ENCODE assay signal across 9 cellular contexts in genomic region chr1:201702936-201703335, GRCh38.
A peak's percentile ranks its signal among the peaks of the same experiment; 100 is the strongest.
DNase-seq lines count a peak whose midpoint lies in the region; ATAC-seq lines count a peak whose summit lies in the region.
"Had no signal": no experiment of that assay in that cellular context is flagged by ENCODE, and none has a peak within 500 bp of the region (broad histone marks: within the 10 kb centered on the region; RNA-seq: fewer than 3 reads in every experiment).

No MANE protein-coding gene starts in this region.

- intact Hi-C loops in left colon (cut with DNase I, micrococcal nuclease), result loop anchor here (2.0 to 5.0 kb wide), 2 partner anchors 141 to 144 kb away; no protein-coding TSS in a partner anchor

- H3K27ac ChIP-seq in ACC112 (ENCODE audit: low read depth, low read length), result peak overlapping the region; percentile 76

- peaks cover 29% of the 10 kb centered on the region for H3K4me1 ChIP-seq in ACC112 (ENCODE audit: control insufficient read depth, insufficient read depth, low read length, unreplicated experiment)

- 0 out of 2 replicates have a peak, but pooled peaks cover 6% of the 10 kb centered on the region for H3K36me3 ChIP-seq in ACC112 (ENCODE audit: insufficient read depth, low read length)

- peak; percentile 49 for ATAC-seq in left colon
- no peak for ATAC-seq in GM21423 (IDR thresholded peaks at IDR 0.05; ENCODE audit: unreplicated experiment)

- no peaks in the 10 kb centered on the region for H3K27me3 ChIP-seq in ACC112 (ENCODE audit: insufficient read depth, low read length)

- H2AFZ ChIP-seq in ACC112 (ENCODE audit: low read length, unreplicated experiment), result no peak overlapping the region

- H3K4me3 ChIP-seq in ACC112 (ENCODE audit: low read depth, low read length), result no peak overlapping the region

- DNase-seq in NCI-H1417 (lab: John Stamatoyannopoulos, UW) (peak; percentile 93 to 99 (median 95)), SK-N-DZ (ENCODE audit: low spot score) (peak; percentile 85), left colon (peak in 1 of 2 donors; percentile 57), dedifferentiated amniotic fluid mesenchymal stem cell (ENCODE audit: extremely low spot score) (no peak), T1000 (lab: John Stamatoyannopoulos, UW) (no peak), middle frontal gyrus (ENCODE audit: extremely low spot score, low spot score) (no peak)
- DNase-seq: stimulated activated CD4-positive, alpha-beta T cell treated with anti-CD3 and anti-CD28 coated beads, Interleukin-2, amount 100 ng/mL, for 24 hours had no signal

- H3K79me2 ChIP-seq in ACC112 (ENCODE audit: control insufficient read depth, insufficient read depth, low read length, unreplicated experiment), result peaks cover 58% of the 10 kb centered on the region

Comparison
In these comparisons a context has a peak if more than half of its experiments do, and no peak if none do; other contexts are left out.
1. DNase-seq: peak in NCI-H1417 (3 of 3) and SK-N-DZ (single experiment); none in dedifferentiated amniotic fluid mesenchymal stem cell (single experiment), T1000 (single experiment) and middle frontal gyrus (single experiment).